ENCODE assay signal across 19 cellular contexts in the genomic region with DNA sequence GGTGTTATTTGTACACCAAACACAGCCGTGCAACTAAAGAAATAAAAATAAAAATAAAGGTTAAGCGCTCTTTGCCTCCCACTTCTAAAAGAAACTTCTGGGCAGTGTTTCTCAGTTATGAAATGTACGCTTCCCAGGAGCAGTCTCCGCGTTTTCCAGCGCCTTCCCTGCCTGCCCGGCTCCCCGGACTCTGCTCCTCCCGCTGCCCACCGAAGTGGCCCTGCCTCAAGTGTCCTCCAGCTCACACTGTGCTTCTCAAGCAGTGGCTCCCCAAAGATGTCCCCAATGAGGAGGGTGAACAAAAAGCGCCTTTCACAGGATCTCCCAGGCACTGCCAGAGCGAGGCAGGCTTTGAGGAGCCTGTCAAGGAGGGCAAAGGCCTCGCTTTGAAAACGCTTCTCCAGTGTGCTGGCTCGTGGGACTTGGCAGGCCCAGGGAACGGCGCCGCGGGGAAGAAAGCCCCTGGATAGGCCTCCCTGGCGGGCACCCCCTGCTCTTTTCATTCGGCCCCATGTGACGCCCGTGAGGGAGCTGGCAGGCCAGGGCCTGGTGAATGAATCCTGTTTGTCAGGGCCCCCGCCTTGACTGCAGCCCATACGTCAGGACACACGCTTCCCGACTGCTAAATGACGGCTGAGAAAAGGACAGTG.
DNase-seq lines count a peak whose midpoint lies in the region; ATAC-seq, FAIRE-seq and TF ChIP-seq lines count a peak whose summit lies in the region.
"Had no signal": no experiment of that assay in that cellular context is flagged by ENCODE, and none has a peak within 500 bp of the region (broad histone marks: within the 10 kb centered on the region; RNA-seq: fewer than 3 reads in every experiment).

No MANE protein-coding gene starts in this region.

- no peak overlapping the region for H3K4me2 ChIP-seq in MM.1S (ENCODE audit: low read depth, low read length)

- intact Hi-C loops in pancreas (cut with DNase I): no loop called here

- TF ChIP-seq CTCF in pancreas (IDR thresholded peaks at IDR 0.05): no peak
- TF ChIP-seq CTCF in MM.1S (IDR thresholded peaks at IDR 0.05; ENCODE audit: low read length): no peak

- no peaks in the 10 kb centered on the region for H3K9me2 ChIP-seq in MM.1S (replicated peaks; ENCODE audit: insufficient read depth, low read length)

- no peaks in the 10 kb centered on the region for H3K79me2 ChIP-seq in MM.1S (ENCODE audit: low read length)

- H3K9ac ChIP-seq in MM.1S (ENCODE audit: low read length): no peak overlapping the region

- no peak overlapping the region for H2AFZ ChIP-seq in MM.1S (ENCODE audit: low read length)

- H4K20me1 ChIP-seq in MM.1S (ENCODE audit: insufficient read depth, low read length): no peaks in the 10 kb centered on the region

- H3K9me3 ChIP-seq in pancreas (no peaks in the 10 kb centered on the region), MM.1S (replicated peaks; ENCODE audit: insufficient read depth, low read length) (no peaks in the 10 kb centered on the region)
- H3K9me3 ChIP-seq: gastrocnemius medialis had no signal

- peak in 1 of 4 donors; percentile 8 for ATAC-seq in pancreas
- ATAC-seq: gastrocnemius medialis had no signal

- H3K4me1 ChIP-seq in pancreas: peaks cover 15 to 37% (median 37%) of the 10 kb centered on the region in 3 donors
- H3K4me1 ChIP-seq in MM.1S (ENCODE audit: low read length): no peaks in the 10 kb centered on the region

- no peak for FAIRE-seq in pancreas (lab: Jason Lieb, UNC)
- FAIRE-seq: GM18507 had no signal

- peak overlapping the region; percentile 41 for H3K27ac ChIP-seq in angular gyrus (ENCODE audit: low read depth, low read length)
- H3K27ac ChIP-seq in pancreas: peak overlapping the region in 3 of 4 donors; percentile 40 to 81 (median 66)
- H3K27ac ChIP-seq in MM.1S (ENCODE audit: low read length): no peak overlapping the region

- H3K36me3 ChIP-seq in pancreas (no peaks in the 10 kb centered on the region), MM.1S (replicated peaks; ENCODE audit: insufficient read depth, low read length) (no peaks in the 10 kb centered on the region)
- H3K36me3 ChIP-seq: gastrocnemius medialis had no signal

- H3K27me3 ChIP-seq in pancreas: no peaks in the 10 kb centered on the region
- no peaks in the 10 kb centered on the region for H3K27me3 ChIP-seq in MM.1S (replicated peaks; ENCODE audit: insufficient read depth, low read length)
- H3K27me3 ChIP-seq: gastrocnemius medialis had no signal

- H3K4me3 ChIP-seq in pancreas (no peak overlapping the region), MM.1S (ENCODE audit: low read length) (no peak overlapping the region)
- H3K4me3 ChIP-seq: gastrocnemius medialis had no signal

- 84 to 86% methylated on average over 26 to 28 of the region's 28 CpGs for WGBS in pancreas, 2 donors

- no peaks in the 10 kb centered on the region for H3F3A ChIP-seq in MM.1S (ENCODE audit: insufficient read depth, low read length)

- peak in 13 of 14 donors; percentile 32 to 90 (median 81) for DNase-seq in C1 segment of cervical spinal cord (lab: John Stamatoyannopoulos, UW)
- peak; percentile 71 to 74 for DNase-seq in hippocampal formation (lab: John Stamatoyannopoulos, UW)
- no peak for DNase-seq in pancreas
- DNase-seq in NCI-H1694 treated with DMSO at 0.1 percent for 48 hours (lab: John Stamatoyannopoulos, UW): no peak
- DNase-seq in NCI-H748 (lab: John Stamatoyannopoulos, UW; ENCODE audit: unreplicated experiment): no peak
- DNase-seq in MM.1S: no peak
- no peak for DNase-seq in ACHN
- DNase-seq: activated naive CD4-positive, alpha-beta T cell; DMS 273 treated with DMSO at 0.1 percent for 48 hours; gastrocnemius medialis; HFFc6; mesenchymal stem cell; NCI-H1048; NCI-H2171 treated with DMSO at 0.1 percent for 48 hours; NK-92 treated with Interleukin-12 subunit alpha and Interleukin-12 subunit beta, amount 100 ng/mL, for 24 hours; stimulated activated naive CD4-positive, alpha-beta T cell; T-helper 2 cell had no signal

- in situ Hi-C loops in ACHN (cut with HindIII; ENCODE audit: low pct_ligation_motif_present, low pct_unique_long_range_greater_than_20kb, low sequenced_read_pairs): no loop called here

Comparison
In these comparisons a context has a peak if more than half of its experiments do, and no peak if none do; other contexts are left out.
1. DNase-seq: peak in C1 segment of cervical spinal cord (13 of 14) and hippocampal formation (2 of 2); none in pancreas (0 of 6), NCI-H1694 treated with DMSO at 0.1 percent for 48 hours (single experiment), NCI-H748 (single experiment), MM.1S (single experiment) and ACHN (single experiment).